Comparison of ENCODE assay signal across 2 cellular contexts in the genomic region with DNA sequence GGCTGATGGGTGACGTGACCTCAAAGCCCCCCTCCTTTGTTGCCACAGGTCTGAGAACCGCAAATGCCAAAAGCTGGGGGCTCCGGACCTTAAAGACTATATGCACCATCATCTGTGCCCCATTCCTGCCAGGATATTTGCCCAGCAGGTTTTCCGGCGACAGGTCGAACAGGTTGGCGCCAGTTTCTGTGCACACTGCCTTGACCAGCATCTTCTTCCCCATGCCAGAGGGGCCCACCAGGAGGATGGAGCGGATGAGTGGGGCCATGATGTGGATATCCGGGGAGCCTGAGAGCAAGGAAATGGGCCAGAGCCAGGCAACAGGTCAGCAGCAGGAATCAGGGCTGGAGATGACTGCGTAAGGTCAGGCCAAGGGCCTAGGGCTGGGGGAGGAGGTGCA.
TF ChIP-seq lines count a peak whose summit lies in the region.

No MANE protein-coding gene starts in this region.

TF ChIP-seq in HEK293, 187 proteins besides CTCF, POLR2A, EP300 and RAD21:
- TF ChIP-seq ZBTB1 (tag by site-specific recombination; IDR thresholded peaks at IDR 0.05) = no peak
- no peak for TF ChIP-seq ZBTB17 (tag by site-specific recombination; IDR thresholded peaks at IDR 0.05)
- TF ChIP-seq SCRT1 (tag by site-specific recombination; IDR thresholded peaks at IDR 0.05; ENCODE audit: borderline replicate concordance) = peak; percentile 81
- no peak for TF ChIP-seq SP7 (tag by site-specific recombination; IDR thresholded peaks at IDR 0.05)
- TF ChIP-seq GFI1B (tag by site-specific recombination; IDR thresholded peaks at IDR 0.05) = no peak
- peak; percentile 88 for TF ChIP-seq SCRT2 (tag by site-specific recombination; IDR thresholded peaks at IDR 0.05)
- no peak for TF ChIP-seq ZNF510 (tag by site-specific recombination; IDR thresholded peaks at IDR 0.05; ENCODE audit: insufficient replicate concordance)
- no peak for TF ChIP-seq ZSCAN16 (tag by site-specific recombination; IDR thresholded peaks at IDR 0.05)
- TF ChIP-seq MYNN (tag by site-specific recombination; IDR thresholded peaks at IDR 0.05; ENCODE audit: borderline replicate concordance) = no peak
- TF ChIP-seq, protein P1, sequence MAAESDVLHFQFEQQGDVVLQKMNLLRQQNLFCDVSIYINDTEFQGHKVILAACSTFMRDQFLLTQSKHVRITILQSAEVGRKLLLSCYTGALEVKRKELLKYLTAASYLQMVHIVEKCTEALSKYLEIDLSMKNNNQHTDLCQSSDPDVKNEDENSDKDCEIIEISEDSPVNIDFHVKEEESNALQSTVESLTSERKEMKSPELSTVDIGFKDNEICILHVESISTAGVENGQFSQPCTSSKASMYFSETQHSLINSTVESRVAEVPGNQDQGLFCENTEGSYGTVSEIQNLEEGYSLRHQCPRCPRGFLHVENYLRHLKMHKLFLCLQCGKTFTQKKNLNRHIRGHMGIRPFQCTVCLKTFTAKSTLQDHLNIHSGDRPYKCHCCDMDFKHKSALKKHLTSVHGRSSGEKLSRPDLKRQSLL (tag by site-specific recombination; IDR thresholded peaks at IDR 0.05) = no peak
- no peak for TF ChIP-seq ZNF529 (tag by site-specific recombination; IDR thresholded peaks at IDR 0.05; ENCODE audit: insufficient replicate concordance)
- TF ChIP-seq OVOL3 (tag by site-specific recombination; IDR thresholded peaks at IDR 0.05) = no peak
- TF ChIP-seq, protein P2, sequence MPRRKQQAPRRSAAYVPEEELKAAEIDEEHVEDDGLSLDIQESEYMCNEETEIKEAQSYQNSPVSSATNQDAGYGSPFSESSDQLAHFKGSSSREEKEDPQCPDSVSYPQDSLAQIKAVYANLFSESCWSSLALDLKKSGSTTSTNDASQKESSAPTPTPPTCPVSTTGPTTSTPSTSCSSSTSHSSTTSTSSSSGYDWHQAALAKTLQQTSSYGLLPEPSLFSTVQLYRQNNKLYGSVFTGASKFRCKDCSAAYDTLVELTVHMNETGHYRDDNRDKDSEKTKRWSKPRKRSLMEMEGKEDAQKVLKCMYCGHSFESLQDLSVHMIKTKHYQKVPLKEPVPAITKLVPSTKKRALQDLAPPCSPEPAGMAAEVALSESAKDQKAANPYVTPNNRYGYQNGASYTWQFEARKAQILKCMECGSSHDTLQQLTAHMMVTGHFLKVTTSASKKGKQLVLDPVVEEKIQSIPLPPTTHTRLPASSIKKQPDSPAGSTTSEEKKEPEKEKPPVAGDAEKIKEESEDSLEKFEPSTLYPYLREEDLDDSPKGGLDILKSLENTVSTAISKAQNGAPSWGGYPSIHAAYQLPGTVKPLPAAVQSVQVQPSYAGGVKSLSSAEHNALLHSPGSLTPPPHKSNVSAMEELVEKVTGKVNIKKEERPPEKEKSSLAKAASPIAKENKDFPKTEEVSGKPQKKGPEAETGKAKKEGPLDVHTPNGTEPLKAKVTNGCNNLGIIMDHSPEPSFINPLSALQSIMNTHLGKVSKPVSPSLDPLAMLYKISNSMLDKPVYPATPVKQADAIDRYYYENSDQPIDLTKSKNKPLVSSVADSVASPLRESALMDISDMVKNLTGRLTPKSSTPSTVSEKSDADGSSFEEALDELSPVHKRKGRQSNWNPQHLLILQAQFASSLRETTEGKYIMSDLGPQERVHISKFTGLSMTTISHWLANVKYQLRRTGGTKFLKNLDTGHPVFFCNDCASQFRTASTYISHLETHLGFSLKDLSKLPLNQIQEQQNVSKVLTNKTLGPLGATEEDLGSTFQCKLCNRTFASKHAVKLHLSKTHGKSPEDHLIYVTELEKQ (tag by site-specific recombination; IDR thresholded peaks at IDR 0.05; ENCODE audit: borderline replicate concordance) = no peak

TF ChIP-seq in H1, 55 proteins besides CTCF, POLR2A, EP300 and RAD21:
- TF ChIP-seq SP4 (IDR thresholded peaks at IDR 0.05; ENCODE audit: low read length) (no peak), TCF12 (IDR thresholded peaks at IDR 0.05; ENCODE audit: low read depth, low read length) (no peak), RFX5 (IDR thresholded peaks at IDR 0.05; ENCODE audit: borderline replicate concordance, low read depth, low read length) (no peak), SIN3A (conservative IDR thresholded peaks at IDR 0.05 in 1 of 2, IDR thresholded peaks at IDR 0.05 in 1 of 2; ENCODE audit: low read depth in 1 of 2, low read length in 2 of 2) (no peak), GABPA (IDR thresholded peaks at IDR 0.05; ENCODE audit: borderline replicate concordance, insufficient read depth, low read length) (no peak), BCL11A (IDR thresholded peaks at IDR 0.05; ENCODE audit: low read depth in 2 of 2, low read length in 2 of 2) (no peak), RBBP5 (IDR thresholded peaks at IDR 0.05; ENCODE audit: borderline replicate concordance, low read depth, low read length) (no peak)
TF ChIP-seq in H1: peak in this region for 0.
